In the genomic region with DNA sequence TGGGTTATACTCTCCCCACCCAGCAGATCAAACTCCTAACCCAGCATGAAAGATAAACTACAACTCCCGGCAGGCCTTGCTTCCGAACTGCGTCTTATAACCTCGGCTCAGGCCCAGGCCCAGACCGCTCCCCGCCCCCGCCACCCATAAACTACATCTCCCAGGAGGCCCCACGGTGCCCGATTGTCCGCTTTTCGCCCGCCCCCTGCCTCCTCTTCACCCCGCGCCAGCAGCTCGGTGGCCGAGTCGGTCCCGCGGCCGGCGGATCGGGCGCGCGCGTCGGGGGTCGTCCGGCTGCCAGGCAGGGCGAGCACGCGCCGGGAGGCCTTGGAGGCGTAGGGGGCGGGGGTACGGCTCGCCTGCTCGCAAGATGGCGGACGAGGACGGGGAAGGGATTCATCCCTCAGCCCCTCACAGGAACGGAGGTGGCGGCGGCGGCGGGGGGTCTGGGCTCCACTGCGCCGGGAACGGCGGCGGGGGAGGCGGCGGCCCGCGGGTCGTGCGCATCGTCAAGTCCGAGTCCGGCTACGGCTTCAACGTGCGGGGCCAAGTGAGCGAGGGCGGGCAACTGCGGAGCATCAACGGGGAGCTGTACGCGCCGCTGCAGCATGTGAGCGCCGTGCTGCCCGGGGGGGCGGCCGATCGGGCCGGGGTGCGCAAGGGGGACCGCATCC, we compare ENCODE assay signal across 8 cellular contexts. TPM values are rescaled to one million over a fixed set of nuclear protein-coding genes. Genes with fewer than 3 reads are reported as not detected.
DNase-seq lines count a peak whose midpoint lies in the region; ATAC-seq, FAIRE-seq and TF ChIP-seq lines count a peak whose summit lies in the region.

A gene (plus strand): TSS at position 219 of the 674 bp plus-strand sequence. CDS start 152 bp downstream, at position 371.

- H3K9ac ChIP-seq in DND-41 (ENCODE audit: low read depth, low read length), result peak within 1 kb of the TSS; percentile 83
- H3K9ac ChIP-seq in Karpas-422 (ENCODE audit: low read length), result peak within 1 kb of the TSS; percentile 96

- peaks cover 48% of the 10 kb centered on the region for H3K79me2 ChIP-seq in DND-41 (ENCODE audit: insufficient read depth, low read length)
- H3K79me2 ChIP-seq in Karpas-422 (ENCODE audit: low read length), result peaks cover 51% of the 10 kb centered on the region

- peak within 1 kb of the TSS; percentile 80 for H3K4me2 ChIP-seq in DND-41 (ENCODE audit: insufficient read depth, low read length)
- H3K4me2 ChIP-seq in Karpas-422 (ENCODE audit: low read depth, low read length, poor library complexity, severe bottlenecking), result peak within 1 kb of the TSS; percentile 92

- no peaks in the 10 kb centered on the region for H3K27me3 ChIP-seq in DND-41 (ENCODE audit: insufficient read depth, low read length, poor library complexity)
- H3K27me3 ChIP-seq in Karpas-422 (ENCODE audit: low read length), result no peaks in the 10 kb centered on the region
- H3K27me3 ChIP-seq in muscle layer of duodenum (ENCODE audit: low read depth, low read length), result no peaks in the 10 kb centered on the region

- DNase-seq in DND-41 (peak; percentile 91), Karpas-422 (peak; percentile 97), RCC 7860 (ENCODE audit: low spot score) (peak; percentile 81)
- peak; percentile 88 to 91 for DNase-seq in activated T-cell treated with anti-CD3 and anti-CD28 coated beads, Interleukin-2, amount 50 U/mL, for 48 hours
- peak; percentile 81 to 85 for DNase-seq in stimulated activated CD8-positive, alpha-beta memory T cell treated with anti-CD3 and anti-CD28 coated beads, Interleukin-7, amount 100 ng/mL, for 4 hours (ENCODE audit: low read depth in 2 of 2)

- no peak for TF ChIP-seq CTCF in DND-41 (IDR thresholded peaks at IDR 0.05; ENCODE audit: borderline replicate concordance, extremely low read depth, low read length, poor library complexity, severe bottlenecking)

- no peaks in the 10 kb centered on the region for H3K9me2 ChIP-seq in Karpas-422 (replicated peaks; ENCODE audit: insufficient read depth, low read length)

- H3K9me3 ChIP-seq in DND-41 (ENCODE audit: insufficient read depth, low read length, severe bottlenecking), result no peaks in the 10 kb centered on the region
- no peaks in the 10 kb centered on the region for H3K9me3 ChIP-seq in Karpas-422 (ENCODE audit: low read length)
- no peaks in the 10 kb centered on the region for H3K9me3 ChIP-seq in muscle layer of duodenum (ENCODE audit: control insufficient read depth in 1 of 2, low read length in 2 of 2)

- H3K4me3 ChIP-seq in DND-41 (ENCODE audit: low read depth in 1 of 2, low read length in 2 of 2), result peak within 1 kb of the TSS; percentile 64 to 89
- peak within 1 kb of the TSS; percentile 97 for H3K4me3 ChIP-seq in Karpas-422 (ENCODE audit: low read length)
- H3K4me3 ChIP-seq in muscle layer of duodenum (ENCODE audit: low read depth in 1 of 2, low read length in 2 of 2), result peak within 1 kb of the TSS; percentile 92 to 95

- ATAC-seq in DND-41 (ENCODE audit: insufficient read depth, low read depth), result peak; percentile 94
- peak; percentile 92 for ATAC-seq in GM21825 (IDR thresholded peaks at IDR 0.05; ENCODE audit: unreplicated experiment)
- peak; percentile 92 for ATAC-seq in esophagus mucosa

- no peaks in the 10 kb centered on the region; the same call in 1 of the 2 replicates for H4K20me1 ChIP-seq in DND-41 (ENCODE audit: insufficient read depth, low read length)
- no peaks in the 10 kb centered on the region for H4K20me1 ChIP-seq in Karpas-422 (ENCODE audit: insufficient read depth, low read depth, low read length)

- FAIRE-seq in RCC 7860 (lab: Jason Lieb, UNC), result no peak

- H3K36me3 ChIP-seq in DND-41 (ENCODE audit: insufficient read depth, low read length) (peaks cover 19% of the 10 kb centered on the region), Karpas-422 (ENCODE audit: insufficient read depth, low read length) (no peaks in the 10 kb centered on the region), muscle layer of duodenum (ENCODE audit: control insufficient read depth in 1 of 2, insufficient read depth in 2 of 2, low read length in 2 of 2) (no peaks in the 10 kb centered on the region)

- H3K4me1 ChIP-seq in DND-41 (ENCODE audit: insufficient read depth, low read length) (peaks cover 42% of the 10 kb centered on the region), Karpas-422 (ENCODE audit: low read length) (peaks cover 35% of the 10 kb centered on the region), muscle layer of duodenum (ENCODE audit: control insufficient read depth in 1 of 2, insufficient read depth in 2 of 2, low read length in 2 of 2) (peaks cover 0 to 25% of the 10 kb centered on the region in 2 donors)

- H3K27ac ChIP-seq in DND-41 (ENCODE audit: low read length) (peak within 1 kb of the TSS; percentile 91), Karpas-422 (ENCODE audit: low read length) (peak within 1 kb of the TSS; percentile 50), muscle layer of duodenum (ENCODE audit: low read length) (peak within 1 kb of the TSS; percentile 79)

- H2AFZ ChIP-seq in DND-41 (ENCODE audit: low read depth, low read length) (peak within 1 kb of the TSS; percentile 83), Karpas-422 (ENCODE audit: low read length) (peak within 1 kb of the TSS; percentile 85)

RNA-seq across cellular contexts. Expression of the gene that starts here (rescaled TPM):
- 28.3 and 40.4 TPM in 2 replicates for total RNA-seq in Karpas-422 (2014; rRNA removed; shearing (Covaris generic); ENCODE audit: low replicate concordance)
- total RNA-seq in esophagus mucosa, result 16.4 TPM

Comparison
In these comparisons a context has a peak if more than half of its experiments do, and no peak if none do; other contexts are left out.
1. Peak in every context shown above with its lines: DNase-seq, ATAC-seq, H3K4me3 ChIP-seq and H3K27ac ChIP-seq.